8 cellular contexts compared by ENCODE assay signal in the genomic region with DNA sequence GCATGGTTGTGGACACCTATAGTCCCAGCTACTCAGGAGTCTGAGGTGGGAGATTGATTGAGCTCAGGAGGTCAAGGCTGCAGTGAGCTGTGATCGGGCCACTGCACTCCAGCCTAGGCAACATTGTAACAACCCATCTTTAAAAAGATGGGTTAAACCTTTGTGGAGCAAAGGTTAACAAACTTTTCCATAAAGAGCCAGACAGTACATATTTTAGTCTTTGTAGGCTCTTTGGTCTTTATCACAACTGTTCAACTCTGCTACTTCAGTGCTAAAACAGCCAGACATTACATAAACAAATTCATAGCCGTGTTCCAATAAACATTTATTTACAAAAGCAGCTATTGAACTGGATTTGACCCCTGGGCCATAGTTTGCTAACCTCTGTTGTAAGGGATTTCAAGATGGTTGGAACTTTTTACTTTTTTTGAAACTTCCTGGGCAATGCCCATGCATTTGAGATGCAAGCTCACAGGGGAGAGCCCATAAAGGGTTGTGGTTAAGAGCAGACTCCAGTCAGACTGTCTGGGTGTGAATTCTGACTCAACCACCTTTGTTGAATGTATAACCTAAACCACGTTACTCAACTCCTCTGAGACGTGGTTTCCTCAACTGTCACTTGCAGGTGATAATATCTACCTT. TPM values are rescaled to one million over a fixed set of nuclear protein-coding genes. Genes with fewer than 3 reads are reported as not detected.
DNase-seq lines count a peak whose midpoint lies in the region; ATAC-seq and TF ChIP-seq lines count a peak whose summit lies in the region.

No MANE protein-coding gene starts in this region.

- H3K27me3 Mint-ChIP-seq in CD4-positive, alpha-beta memory T cell, result peaks cover 0 to 3% of the 10 kb centered on the region in 2 donors

- no peaks in the 10 kb centered on the region for H3K27me3 ChIP-seq in CD4-positive, alpha-beta memory T cell (ENCODE audit: insufficient read depth, low read length)

- intact Hi-C loops in CD4-positive, alpha-beta memory T cell (cut with micrococcal nuclease), result loop anchor here (1.0 to 2.0 kb wide), 2 partner anchors 17 to 118 kb away; a partner anchor contains a TSS

- TF ChIP-seq CTCF in fibroblast of mammary gland (conservative IDR thresholded peaks at IDR 0.05; ENCODE audit: control insufficient read depth, insufficient read depth, low read depth, low read length), result no peak

- H3K27ac Mint-ChIP-seq in CD4-positive, alpha-beta memory T cell, result peak overlapping the region in 5 of 7 donors; percentile 8 to 79 (median 53)

- no peak overlapping the region for H3K4me3 ChIP-seq in CD4-positive, alpha-beta memory T cell (ENCODE audit: low read length in 2 of 2)
- H3K4me3 ChIP-seq in fibroblast of mammary gland (ENCODE audit: control insufficient read depth, low read depth, low read length), result no peak overlapping the region

- H3K4me3 Mint-ChIP-seq in CD4-positive, alpha-beta memory T cell, result peak overlapping the region in 2 of 8 donors; percentile 20 to 47

- H3K36me3 Mint-ChIP-seq in CD4-positive, alpha-beta memory T cell, result no peaks in the 10 kb centered on the region

- H3K9me3 ChIP-seq in CD4-positive, alpha-beta memory T cell (ENCODE audit: control insufficient read depth in 1 of 2, low read length in 2 of 2), result no peaks in the 10 kb centered on the region

- H3K4me1 ChIP-seq in CD4-positive, alpha-beta memory T cell (ENCODE audit: insufficient read depth, low read length), result peaks cover 27% of the 10 kb centered on the region

- H3K9me3 Mint-ChIP-seq in CD4-positive, alpha-beta memory T cell, result no peaks in the 10 kb centered on the region

- POLR2A ChIA-PET in CD4-positive, alpha-beta memory T cell (lab: Charles Lee; ENCODE audit: partially characterized antibody), result interaction anchor here (0.5 to 1.8 kb wide), 6 partner anchors 9 to 39 kb away, joined by 3 to 7 read pairs (median 4); no protein-coding TSS in a partner anchor

- CTCF ChIA-PET in CD4-positive, alpha-beta memory T cell (lab: Charles Lee; ENCODE audit: partially characterized antibody), result no interaction called here

- ATAC-seq in GM21367 (IDR thresholded peaks at IDR 0.05; ENCODE audit: unreplicated experiment) (peak; percentile 39), HG03095 (IDR thresholded peaks at IDR 0.05; ENCODE audit: unreplicated experiment) (no peak)

- no peaks in the 10 kb centered on the region for H3K36me3 ChIP-seq in CD4-positive, alpha-beta memory T cell (ENCODE audit: insufficient read depth, low read length)

- H3K4me1 Mint-ChIP-seq in CD4-positive, alpha-beta memory T cell, result peaks cover 8 to 24% (median 14%) of the 10 kb centered on the region in 4 donors

- no peak overlapping the region for H3K27ac ChIP-seq in CD4-positive, alpha-beta memory T cell (ENCODE audit: low read depth, low read length)

- DNase-seq in CD4-positive, alpha-beta memory T cell, result peak; percentile 56 to 87 (median 67)
- DNase-seq in NCI-H226 (peak; percentile 60), fibroblast of mammary gland (ENCODE audit: low read depth) (peak; percentile 10), NCI-H69 (lab: John Stamatoyannopoulos, UW) (no peak), DMS79 (lab: John Stamatoyannopoulos, UW) (no peak), NCI-H187 (lab: John Stamatoyannopoulos, UW) (no peak)

RNA-seq across cellular contexts. Expression of a gene that starts 10.8 kb away (rescaled TPM):
- total RNA-seq in CD4-positive, alpha-beta memory T cell, result under 1 TPM; 0.20 to 0.28 TPM
- under 1 TPM in 1 of 2 donors, not detected in 1; 0.70 TPM for polyA plus RNA-seq in CD4-positive, alpha-beta memory T cell

RNA-seq across cellular contexts. Expression of a gene that starts 32.8 kb away (rescaled TPM):
- total RNA-seq in CD4-positive, alpha-beta memory T cell, result 1 to 10 TPM; 7.7 to 9.2 TPM
- polyA plus RNA-seq in CD4-positive, alpha-beta memory T cell, result 10 to 100 TPM; 23.0 to 66.5 TPM

Comparison
In these comparisons a context has a peak if more than half of its experiments do, and no peak if none do; other contexts are left out.
1. DNase-seq: peak in CD4-positive, alpha-beta memory T cell (5 of 5), NCI-H226 (single experiment) and fibroblast of mammary gland (single experiment); none in NCI-H69 (single experiment), DMS79 (single experiment) and NCI-H187 (0 of 2).